In genomic region chr6:130937942-130938604, GRCh38 we compare ENCODE assay signal across 1 cellular context.
TF ChIP-seq lines count a peak whose summit lies in the region.

No MANE protein-coding gene starts in this region.

TF ChIP-seq in HepG2, 621 proteins besides CTCF, POLR2A, EP300 and RAD21 (continued from another document and continues in another):
- no peak for TF ChIP-seq ZNF687 (CRISPR knock-in tag; IDR thresholded peaks at IDR 0.05)
- no peak for TF ChIP-seq ATAD3A (CRISPR knock-in tag; IDR thresholded peaks at IDR 0.05)
- no peak for TF ChIP-seq NR0B2 (CRISPR knock-in tag; IDR thresholded peaks at IDR 0.05)
- TF ChIP-seq CHD4 (IDR thresholded peaks at IDR 0.05; ENCODE audit: borderline replicate concordance, low read length), result 0 out of 2 replicates have a peak, but pooled peaks have one; percentile 17
- peak; percentile 82 for TF ChIP-seq ARID5B (CRISPR knock-in tag; IDR thresholded peaks at IDR 0.05)
- peak; percentile 44; the same call in 1 of the 2 replicates for TF ChIP-seq DPF2 (CRISPR knock-in tag; IDR thresholded peaks at IDR 0.05; ENCODE audit: borderline replicate concordance, low read depth)
- peak; percentile 58; the same call in 1 of the 2 replicates for TF ChIP-seq PATZ1 (CRISPR knock-in tag; IDR thresholded peaks at IDR 0.05)
- TF ChIP-seq NFIC (IDR thresholded peaks at IDR 0.05; ENCODE audit: low read length), result peak; percentile 30; the same call in 1 of the 2 replicates
- TF ChIP-seq PAWR (CRISPR knock-in tag; IDR thresholded peaks at IDR 0.05; ENCODE audit: borderline replicate concordance), result no peak
- no peak for TF ChIP-seq THAP8 (CRISPR knock-in tag; IDR thresholded peaks at IDR 0.05; ENCODE audit: borderline replicate concordance)
- 0 out of 2 replicates have a peak, but pooled peaks have one; percentile 11 for TF ChIP-seq SOX13 (IDR thresholded peaks at IDR 0.05)
- TF ChIP-seq SOX13 (CRISPR knock-in tag; conservative IDR thresholded peaks at IDR 0.05 in 1 of 2, IDR thresholded peaks at IDR 0.05 in 1 of 2), result peak in 1 of 2 experiments; percentile 89; a peak in 2 of 4 replicates
- TF ChIP-seq ZNF431 (CRISPR knock-in tag; IDR thresholded peaks at IDR 0.05; ENCODE audit: borderline replicate concordance, low read depth), result no peak
- no peak for TF ChIP-seq ELF4 (CRISPR knock-in tag; IDR thresholded peaks at IDR 0.05; ENCODE audit: borderline replicate concordance)
- peak; percentile 64; the same call in 1 of the 2 replicates for TF ChIP-seq FOXA3 (CRISPR knock-in tag; IDR thresholded peaks at IDR 0.05)
- TF ChIP-seq CREM (IDR thresholded peaks at IDR 0.05), result 0 out of 2 replicates have a peak, but pooled peaks have one; percentile 18
- no peak for TF ChIP-seq CREM (CRISPR knock-in tag; IDR thresholded peaks at IDR 0.05)
- peak; percentile 88 for TF ChIP-seq FOSL2 (CRISPR knock-in tag; IDR thresholded peaks at IDR 0.05)
- TF ChIP-seq LCORL (IDR thresholded peaks at IDR 0.05), result no peak
- TF ChIP-seq LCORL (CRISPR knock-in tag; IDR thresholded peaks at IDR 0.05), result 0 out of 2 replicates have a peak, but pooled peaks have one; percentile 20
- TF ChIP-seq RFX3 (CRISPR knock-in tag; IDR thresholded peaks at IDR 0.05), result no peak
- 0 out of 2 replicates have a peak, but pooled peaks have one; percentile 18 for TF ChIP-seq HMGXB3 (CRISPR knock-in tag; IDR thresholded peaks at IDR 0.05; ENCODE audit: borderline replicate concordance)
- no peak for TF ChIP-seq HNRNPL (IDR thresholded peaks at IDR 0.05; ENCODE audit: low read depth, low read length)
- TF ChIP-seq KDM4B (CRISPR knock-in tag; IDR thresholded peaks at IDR 0.05), result no peak
- peak; percentile 86; the same call in 1 of the 2 replicates for TF ChIP-seq AHDC1 (CRISPR knock-in tag; IDR thresholded peaks at IDR 0.05; ENCODE audit: borderline replicate concordance)
- 0 out of 2 replicates have a peak, but pooled peaks have one; percentile 36 for TF ChIP-seq JUND (CRISPR knock-in tag; IDR thresholded peaks at IDR 0.05)
- 0 out of 2 replicates have a peak, but pooled peaks have one; percentile 40 for TF ChIP-seq FOXK1 (CRISPR knock-in tag; IDR thresholded peaks at IDR 0.05; ENCODE audit: borderline replicate concordance, low read depth)
- no peak for TF ChIP-seq CREB1 (IDR thresholded peaks at IDR 0.05)
- TF ChIP-seq CREB1 (CRISPR knock-in tag; IDR thresholded peaks at IDR 0.05), result 0 out of 2 replicates have a peak, but pooled peaks have one; percentile 33
- peak; percentile 43; the same call in 1 of the 2 replicates for TF ChIP-seq RXRB (CRISPR knock-in tag; IDR thresholded peaks at IDR 0.05; ENCODE audit: borderline replicate concordance)
- TF ChIP-seq FOXP4 (CRISPR knock-in tag; IDR thresholded peaks at IDR 0.05), result 0 out of 2 replicates have a peak, but pooled peaks have one; percentile 28
